Comparison of ENCODE assay signal across 15 cellular contexts in genomic region chr11:109547356-109548027, GRCh38.
A peak's percentile ranks its signal among the peaks of the same experiment; 100 is the strongest.
DNase-seq lines count a peak whose midpoint lies in the region; ATAC-seq and TF ChIP-seq lines count a peak whose summit lies in the region.
"Had no signal": no experiment of that assay in that cellular context is flagged by ENCODE, and none has a peak within 500 bp of the region (broad histone marks: within the 10 kb centered on the region; RNA-seq: fewer than 3 reads in every experiment).

No MANE protein-coding gene starts in this region.

- no peak overlapping the region for H3K4me3 Mint-ChIP-seq in CD4-positive, alpha-beta T cell
- H3K4me3 Mint-ChIP-seq: CD4-positive, CD25-positive, alpha-beta regulatory T cell; natural killer cell had no signal

- no peaks in the 10 kb centered on the region for H3K36me3 Mint-ChIP-seq in CD4-positive, alpha-beta T cell (ENCODE audit: low read depth)
- H3K36me3 Mint-ChIP-seq: CD4-positive, CD25-positive, alpha-beta regulatory T cell; natural killer cell had no signal

- H3K27me3 ChIP-seq in BJ (ENCODE audit: control insufficient read depth, insufficient read depth, low read length): no peaks in the 10 kb centered on the region
- no peaks in the 10 kb centered on the region for H3K27me3 ChIP-seq in CD4-positive, alpha-beta T cell (ENCODE audit: control insufficient read depth, insufficient read depth, low read length)

- no peaks in the 10 kb centered on the region for H3K27me3 Mint-ChIP-seq in CD4-positive, alpha-beta T cell
- H3K27me3 Mint-ChIP-seq: CD4-positive, CD25-positive, alpha-beta regulatory T cell had no signal

- H3K36me3 ChIP-seq in BJ (ENCODE audit: control insufficient read depth, insufficient read depth, low read length): no peaks in the 10 kb centered on the region

- no peak overlapping the region for H3K27ac ChIP-seq in CD4-positive, alpha-beta T cell (ENCODE audit: low read depth, low read length)

- peak; percentile 32 for DNase-seq in BJ (ENCODE audit: low read depth)
- peak; percentile 81 for DNase-seq in NCI-H226
- peak; percentile 85 for DNase-seq in dedifferentiated amniotic fluid mesenchymal stem cell (ENCODE audit: extremely low spot score)
- peak; percentile 71 for DNase-seq in myocyte (ENCODE audit: low read depth)
- no peak for DNase-seq in NCI-H510A (lab: John Stamatoyannopoulos, UW)
- DNase-seq in CD4-positive, alpha-beta T cell: no peak
- no peak for DNase-seq in KBM-7
- DNase-seq: activated CD8-positive, alpha-beta memory T cell treated with anti-CD3 and anti-CD28 coated beads, Interleukin-2, amount 50 U/mL, for 48 hours; amygdala; CD4-positive, CD25-positive, alpha-beta regulatory T cell; GOT3; natural killer cell; NCI-H2081; T-helper 9 cell had no signal

- in situ Hi-C loops in KBM-7 (cut with MboI; ENCODE audit: low pct_unique_long_range_greater_than_20kb, low sequenced_read_pairs): no loop called here

- H3K4me1 Mint-ChIP-seq in CD4-positive, alpha-beta T cell (ENCODE audit: low read depth): no peaks in the 10 kb centered on the region
- H3K4me1 Mint-ChIP-seq: CD4-positive, CD25-positive, alpha-beta regulatory T cell; natural killer cell had no signal

- no peak for ATAC-seq in GM21528 (IDR thresholded peaks at IDR 0.05; ENCODE audit: low FRiP score, unreplicated experiment)
- ATAC-seq in CD4-positive, alpha-beta T cell (ENCODE audit: poor library complexity): no peak
- ATAC-seq: natural killer cell had no signal

- no peak overlapping the region for H3K27ac Mint-ChIP-seq in CD4-positive, alpha-beta T cell
- H3K27ac Mint-ChIP-seq: CD4-positive, CD25-positive, alpha-beta regulatory T cell; natural killer cell had no signal

- H3K9me3 Mint-ChIP-seq in CD4-positive, alpha-beta T cell: peaks cover 4% of the 10 kb centered on the region

- POLR2A ChIA-PET in BJ (lab: Charles Lee): interaction anchor here (0.6 kb wide), 1 partner anchor 140 kb away, joined by 3 read pairs; no protein-coding TSS in a partner anchor
- POLR2A ChIA-PET in CD4-positive, alpha-beta T cell (lab: Charles Lee): no interaction called here

- no peak overlapping the region for H3K4me3 ChIP-seq in BJ (ENCODE audit: low read depth, low read length)

- CTCF ChIA-PET in BJ (lab: Yijun Ruan, JAX): no interaction called here
- CTCF ChIA-PET in CD4-positive, alpha-beta T cell (lab: Charles Lee): no interaction called here

- no peaks in the 10 kb centered on the region for H3K9me3 ChIP-seq in CD4-positive, alpha-beta T cell (ENCODE audit: control insufficient read depth, low read length)

- intact Hi-C loops in CD4-positive, alpha-beta T cell (cut with DNase I, micrococcal nuclease): no loop called here

- TF ChIP-seq CTCF in BJ (IDR thresholded peaks at IDR 0.05; ENCODE audit: insufficient read depth, low read depth, low read length): no peak
- no peak for TF ChIP-seq CTCF in CD4-positive, alpha-beta T cell (IDR thresholded peaks at IDR 0.05)

Comparison
In these comparisons a context has a peak if more than half of its experiments do, and no peak if none do; other contexts are left out.
1. DNase-seq: peak in BJ (single experiment), NCI-H226 (single experiment), dedifferentiated amniotic fluid mesenchymal stem cell (single experiment) and myocyte (single experiment); none in NCI-H510A (single experiment), CD4-positive, alpha-beta T cell (0 of 10) and KBM-7 (single experiment).